ENCODE assay signal across 1 cellular context in genomic region chr3:71978150-71978721, GRCh38.
TF ChIP-seq lines count a peak whose summit lies in the region.

No MANE protein-coding gene starts in this region.

TF ChIP-seq in SK-N-SH, 30 proteins besides CTCF, POLR2A, EP300 and RAD21 (continued from another document):
- no peak for TF ChIP-seq RFX5 (IDR thresholded peaks at IDR 0.05; ENCODE audit: low read length)
TF ChIP-seq in SK-N-SH: peak in this region for 0.
